In the genomic region with DNA sequence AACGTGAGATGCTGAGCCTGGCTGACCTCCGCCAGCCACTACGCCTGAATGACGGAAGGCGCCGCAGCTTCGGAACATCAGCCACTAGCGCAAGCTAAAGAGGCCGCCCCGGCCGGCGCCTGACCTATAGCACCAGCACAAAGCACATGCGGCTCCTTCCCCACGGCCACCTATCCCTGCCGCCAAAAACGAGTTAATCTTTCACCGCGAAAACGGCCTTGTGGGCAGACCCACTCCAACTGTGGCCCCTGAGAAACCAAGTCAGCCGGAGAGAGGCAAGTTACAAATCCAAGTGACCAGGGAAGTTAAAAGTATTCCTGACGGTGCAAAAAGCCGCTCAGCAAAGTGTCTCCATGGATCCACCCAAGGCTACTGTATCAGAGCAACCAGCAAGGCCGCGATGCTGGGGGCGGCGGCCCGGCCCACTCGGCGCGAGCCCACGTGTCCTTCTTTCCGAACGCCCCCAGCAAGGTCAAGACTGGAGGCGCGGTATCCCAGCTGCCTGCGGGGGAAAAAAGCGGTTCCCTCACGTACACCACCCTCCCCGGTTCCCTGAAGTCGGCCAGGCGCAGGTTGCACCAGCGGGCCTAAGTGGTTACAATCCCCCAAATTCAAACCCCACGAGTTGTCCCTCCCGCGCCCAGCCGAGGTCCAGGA, we compare ENCODE assay signal across 8 cellular contexts. TPM values are rescaled to one million over a fixed set of nuclear protein-coding genes. Genes with fewer than 3 reads are reported as not detected.
DNase-seq lines count a peak whose midpoint lies in the region; ATAC-seq and TF ChIP-seq lines count a peak whose summit lies in the region.

No MANE protein-coding gene starts in this region.

- H3K9ac ChIP-seq in BLaER1 (peak overlapping the region; percentile 90), parathyroid adenoma (peak overlapping the region; percentile 87)

- H3K27ac ChIP-seq in BLaER1 = peak overlapping the region; percentile 95
- H3K27ac ChIP-seq in SJCRH30 = peak overlapping the region; percentile 74
- H3K27ac ChIP-seq in heart left ventricle = peak overlapping the region; percentile 70 to 99 (median 96)
- H3K27ac ChIP-seq in parathyroid adenoma = peak overlapping the region; percentile 95
- peak overlapping the region; percentile 87 to 97 (median 92) for H3K27ac ChIP-seq in upper lobe of left lung

- H3K9me3 Mint-ChIP-seq in activated naive CD8-positive, alpha-beta T cell treated with anti-CD3 and anti-CD28 coated beads, Interleukin-2, amount 50 U/mL, for 24 hours = no peaks in the 10 kb centered on the region

- peak overlapping the region; percentile 87 for H3K4me3 ChIP-seq in BLaER1
- peak overlapping the region; percentile 80 for H3K4me3 ChIP-seq in SJCRH30
- H3K4me3 ChIP-seq in heart left ventricle = peak overlapping the region; percentile 40 to 96 (median 81)
- H3K4me3 ChIP-seq in parathyroid adenoma (ENCODE audit: low read depth, low read length) = peak overlapping the region; percentile 63
- peak overlapping the region; percentile 80 to 92 (median 82) for H3K4me3 ChIP-seq in upper lobe of left lung

- 0 to 1% (median 0%) methylated on average over 35 to 46 of the region's 46 CpGs for WGBS in heart left ventricle, 4 donors
- 0 to 3% methylated on average over 8 to 37 of the region's 46 CpGs for WGBS in upper lobe of left lung, 2 donors

- peaks cover 49% of the 10 kb centered on the region for H3K4me1 ChIP-seq in BLaER1
- peaks cover 7% of the 10 kb centered on the region; the same call in 1 of the 2 replicates for H3K4me1 ChIP-seq in SJCRH30
- peaks cover 8 to 61% (median 36%) of the 10 kb centered on the region in 12 donors for H3K4me1 ChIP-seq in heart left ventricle
- peaks cover 9% of the 10 kb centered on the region for H3K4me1 ChIP-seq in parathyroid adenoma
- peaks cover 32 to 51% (median 41%) of the 10 kb centered on the region in 4 donors for H3K4me1 ChIP-seq in upper lobe of left lung

- H3K36me3 Mint-ChIP-seq in activated naive CD8-positive, alpha-beta T cell treated with anti-CD3 and anti-CD28 coated beads, Interleukin-2, amount 50 U/mL, for 24 hours (ENCODE audit: low read depth) = peaks cover 89% of the 10 kb centered on the region

- TF ChIP-seq EP300 in upper lobe of left lung (IDR thresholded peaks at IDR 0.05) = no peak

- peaks cover 28% of the 10 kb centered on the region for H3K79me2 ChIP-seq in parathyroid adenoma

- ATAC-seq in HG03520 (IDR thresholded peaks at IDR 0.05; ENCODE audit: unreplicated experiment) (peak; percentile 27), heart left ventricle (peak in 3 of 4 donors; percentile 8 to 41 (median 22)), upper lobe of left lung (ENCODE audit: low FRiP score in 2 of 2) (peak; percentile 35 to 58)
- ATAC-seq in activated naive CD8-positive, alpha-beta T cell treated with anti-CD3 and anti-CD28 coated beads, Interleukin-2, amount 50 U/mL, for 24 hours = peak; percentile 7

- H4K20me1 ChIP-seq in BLaER1 = peaks cover 83% of the 10 kb centered on the region

- H3K4me2 ChIP-seq in BLaER1 (peak overlapping the region; percentile 84), parathyroid adenoma (ENCODE audit: low read length) (peak overlapping the region; percentile 93)

- DNase-seq in GM19240 (ENCODE audit: insufficient read length, low spot score) = peak; percentile 21
- DNase-seq in SJCRH30 = peak; percentile 31 to 52
- DNase-seq in activated naive CD8-positive, alpha-beta T cell treated with anti-CD3 and anti-CD28 coated beads, Interleukin-2, amount 50 U/mL, for 24 hours = peak; percentile 61
- DNase-seq in heart left ventricle = peak; percentile 48 to 77 (median 71)
- peak; percentile 84 to 91 for DNase-seq in upper lobe of left lung

- H3K36me3 ChIP-seq in BLaER1 (peaks cover 65% of the 10 kb centered on the region), SJCRH30 (peaks cover 73% of the 10 kb centered on the region), heart left ventricle (peaks cover 0 to 68% (median 60%) of the 10 kb centered on the region in 9 donors), parathyroid adenoma (ENCODE audit: control insufficient read depth, insufficient read depth, low read length) (no peaks in the 10 kb centered on the region), upper lobe of left lung (peaks cover 3 to 51% (median 17%) of the 10 kb centered on the region in 4 donors)

- peak overlapping the region; percentile 97 for H3K4me3 Mint-ChIP-seq in activated naive CD8-positive, alpha-beta T cell treated with anti-CD3 and anti-CD28 coated beads, Interleukin-2, amount 50 U/mL, for 24 hours

- no peaks in the 10 kb centered on the region for H3K27me3 ChIP-seq in BLaER1
- no peaks in the 10 kb centered on the region for H3K27me3 ChIP-seq in SJCRH30
- no peaks in the 10 kb centered on the region for H3K27me3 ChIP-seq in heart left ventricle
- H3K27me3 ChIP-seq in parathyroid adenoma (ENCODE audit: control insufficient read depth, insufficient read depth, low read length) = no peaks in the 10 kb centered on the region
- no peaks in the 10 kb centered on the region for H3K27me3 ChIP-seq in upper lobe of left lung

- H2AFZ ChIP-seq in parathyroid adenoma = peak overlapping the region; percentile 84

- peaks cover 68% of the 10 kb centered on the region for H3K4me1 Mint-ChIP-seq in activated naive CD8-positive, alpha-beta T cell treated with anti-CD3 and anti-CD28 coated beads, Interleukin-2, amount 50 U/mL, for 24 hours

- H3K27ac Mint-ChIP-seq in activated naive CD8-positive, alpha-beta T cell treated with anti-CD3 and anti-CD28 coated beads, Interleukin-2, amount 50 U/mL, for 24 hours = peak overlapping the region; percentile 97

- no peaks in the 10 kb centered on the region for H3K27me3 Mint-ChIP-seq in activated naive CD8-positive, alpha-beta T cell treated with anti-CD3 and anti-CD28 coated beads, Interleukin-2, amount 50 U/mL, for 24 hours

- H3K9me3 ChIP-seq in BLaER1 (no peaks in the 10 kb centered on the region), SJCRH30 (replicated peaks) (no peaks in the 10 kb centered on the region), heart left ventricle (no peaks in the 10 kb centered on the region), parathyroid adenoma (ENCODE audit: control insufficient read depth, low read length) (no peaks in the 10 kb centered on the region), upper lobe of left lung (no peaks in the 10 kb centered on the region)

- intact Hi-C loops in heart left ventricle (cut with DNase I) = loop anchor here in 5 of 10 donors (1.0 to 10.0 kb wide), 6 partner anchors 46 to 276 kb away; a partner anchor contains a TSS

- TF ChIP-seq POLR2A in heart left ventricle (IDR thresholded peaks at IDR 0.05) (no peak), upper lobe of left lung (IDR thresholded peaks at IDR 0.05) (peak in 1 of 4 donors; percentile 7)

- no peak for TF ChIP-seq CTCF in heart left ventricle (IDR thresholded peaks at IDR 0.05)
- TF ChIP-seq CTCF in parathyroid adenoma (IDR thresholded peaks at IDR 0.05) = no peak
- TF ChIP-seq CTCF in upper lobe of left lung (IDR thresholded peaks at IDR 0.05) = no peak

RNA-seq across cellular contexts. Expression of a gene that starts 0.6 kb away (rescaled TPM):
- 749 and 770 TPM in 2 replicates for total RNA-seq in SJCRH30 (2014; rRNA removed; shearing (Covaris generic))
- total RNA-seq in heart left ventricle (100 to 1,000 TPM in 7 of 9 donors, 10 to 100 TPM in 2; 86.7 to 154 (median 118) TPM), upper lobe of left lung (100 to 1,000 TPM in 4 of 6 donors, 10 to 100 TPM in 2; 42.8 to 159 (median 123) TPM)
- 100 to 1,000 TPM; 121 to 246 TPM for polyA plus RNA-seq in heart left ventricle

RNA-seq across cellular contexts. Expression of a gene that starts 1.1 kb away (rescaled TPM):
- total RNA-seq in SJCRH30 (2014; rRNA removed; shearing (Covaris generic)) = 395 and 401 TPM in 2 replicates
- total RNA-seq in heart left ventricle = 100 to 1,000 TPM in 6 of 9 donors, 10 to 100 TPM in 3; 75.0 to 136 (median 102) TPM
- 100 to 1,000 TPM; 184 to 261 TPM for polyA plus RNA-seq in heart left ventricle
- 10 to 100 TPM; 23.5 to 92.8 (median 51.0) TPM for total RNA-seq in upper lobe of left lung

RNA-seq across cellular contexts. Expression of a gene that starts 16.8 kb away (rescaled TPM):
- 64.4 and 71.1 TPM in 2 replicates for total RNA-seq in SJCRH30 (2014; rRNA removed; shearing (Covaris generic))
- total RNA-seq in heart left ventricle = 10 to 100 TPM; 25.6 to 40.9 (median 35.2) TPM
- 10 to 100 TPM; 19.6 to 48.9 TPM for polyA plus RNA-seq in heart left ventricle
- total RNA-seq in upper lobe of left lung = 10 to 100 TPM in 5 of 6 donors, 1 to 10 TPM in 1; 6.7 to 34.2 (median 17.9) TPM

RNA-seq across cellular contexts. Expression of a gene that starts 45.7 kb away (rescaled TPM):
- total RNA-seq in SJCRH30 (2014; rRNA removed; shearing (Covaris generic)) = 18.1 TPM in 2 replicates
- total RNA-seq in heart left ventricle = 10 to 100 TPM; 26.6 to 39.9 (median 33.8) TPM
- 10 to 100 TPM; 21.6 to 38.5 TPM for polyA plus RNA-seq in heart left ventricle
- 10 to 100 TPM; 10.2 to 35.1 (median 25.6) TPM for total RNA-seq in upper lobe of left lung

Comparison
In these comparisons a context has a peak if more than half of its experiments do, and no peak if none do; other contexts are left out.
1. Peak in every context shown above with its lines: DNase-seq, ATAC-seq, H3K4me3 ChIP-seq and H3K27ac ChIP-seq.
2. DNase-seq: peak in every context shown above with its lines; median percentile 88 in upper lobe of left lung; 71 in heart left ventricle; 61 in activated naive CD8-positive, alpha-beta T cell treated with anti-CD3 and anti-CD28 coated beads, Interleukin-2, amount 50 U/mL, for 24 hours; 42 in SJCRH30; 21 in GM19240.